In genomic region chr4:76194325-76194724, GRCh38 we compare ENCODE assay signal across 9 cellular contexts. TPM values are rescaled to one million over a fixed set of nuclear protein-coding genes. Genes with fewer than 3 reads are reported as not detected.
DNase-seq lines count a peak whose midpoint lies in the region; ATAC-seq and TF ChIP-seq lines count a peak whose summit lies in the region.
"Had no signal": no experiment of that assay in that cellular context is flagged by ENCODE, and none has a peak within 500 bp of the region (broad histone marks: within the 10 kb centered on the region; RNA-seq: fewer than 3 reads in every experiment).

No MANE protein-coding gene starts in this region.

- H3K4me3 Mint-ChIP-seq in neural progenitor cell = no peak overlapping the region
- no peak overlapping the region for H3K4me3 Mint-ChIP-seq in activated CD4-positive, alpha-beta T cell treated with anti-CD3 and anti-CD28 coated beads, Interleukin-2, amount 10 ng/mL, durations not matched to agents 7 days and 5 days
- H3K4me3 Mint-ChIP-seq: activated T-helper 17 cell treated with anti-CD3 and anti-CD28 coated beads, Interleukin-2, amount 50 U/mL, for 72 hours had no signal

- no peak overlapping the region for H3K9ac ChIP-seq in neural progenitor cell

- DNase-seq in HS-5 (ENCODE audit: low read depth) (peak; percentile 89), body of pancreas (peak in 2 of 4 donors; percentile 44 to 58), hepatocyte (ENCODE audit: low spot score) (peak; percentile 44), thoracic aorta (ENCODE audit: low spot score) (no peak), lower leg skin (ENCODE audit: low spot score in 2 of 2) (no peak), neural progenitor cell (ENCODE audit: low spot score) (no peak)
- DNase-seq in activated naive CD4-positive, alpha-beta T cell treated with Interleukin-2 at 50 U/mL for 16 hours = no peak
- no peak for DNase-seq in activated CD4-positive, alpha-beta T cell treated with anti-CD3 and anti-CD28 coated beads, Interleukin-2, amount 10 ng/mL, durations not matched to agents 7 days and 5 days

- H2AFZ ChIP-seq in hepatocyte (no peak overlapping the region), neural progenitor cell (replicated peaks) (no peak overlapping the region)

- peaks cover 20% of the 10 kb centered on the region for H3K4me1 Mint-ChIP-seq in neural progenitor cell
- peaks cover 21% of the 10 kb centered on the region for H3K4me1 Mint-ChIP-seq in activated CD4-positive, alpha-beta T cell treated with anti-CD3 and anti-CD28 coated beads, Interleukin-2, amount 10 ng/mL, durations not matched to agents 7 days and 5 days

- H3K4me1 ChIP-seq in body of pancreas (peaks cover 72% of the 10 kb centered on the region), hepatocyte (ENCODE audit: insufficient read depth) (peaks cover 61% of the 10 kb centered on the region), thoracic aorta (ENCODE audit: control insufficient read depth in 1 of 2, low read depth in 2 of 2) (peaks cover 45 to 70% of the 10 kb centered on the region in 2 donors), neural progenitor cell (peaks cover 9% of the 10 kb centered on the region)

- peaks cover 85% of the 10 kb centered on the region for H3K79me2 ChIP-seq in hepatocyte
- peaks cover 15% of the 10 kb centered on the region for H3K79me2 ChIP-seq in neural progenitor cell (ENCODE audit: low read depth)

- no peaks in the 10 kb centered on the region for H3K9me2 ChIP-seq in hepatocyte (replicated peaks; ENCODE audit: insufficient read depth)

- H3K4me3 ChIP-seq in body of pancreas (no peak overlapping the region), hepatocyte (no peak overlapping the region), thoracic aorta (peak overlapping the region; percentile 25), lower leg skin (ENCODE audit: low read depth, poor library complexity, severe bottlenecking) (no peak overlapping the region), neural progenitor cell (no peak overlapping the region)

- ATAC-seq in body of pancreas (peak; percentile 62), thoracic aorta (ENCODE audit: insufficient number of reproducible peaks, low FRiP score, low read depth) (peak; percentile 72)
- ATAC-seq: activated T-helper 17 cell treated with anti-CD3 and anti-CD28 coated beads, Interleukin-2, amount 50 U/mL, for 72 hours had no signal

- H3K36me3 Mint-ChIP-seq in neural progenitor cell = peaks cover 49% of the 10 kb centered on the region
- peaks cover 40% of the 10 kb centered on the region for H3K36me3 Mint-ChIP-seq in activated CD4-positive, alpha-beta T cell treated with anti-CD3 and anti-CD28 coated beads, Interleukin-2, amount 10 ng/mL, durations not matched to agents 7 days and 5 days (ENCODE audit: low read depth)

- TF ChIP-seq POLR2A in body of pancreas (IDR thresholded peaks at IDR 0.05) = no peak
- no peak for TF ChIP-seq POLR2A in lower leg skin (IDR thresholded peaks at IDR 0.05)

- intact Hi-C loops in body of pancreas (cut with DNase I) = loop anchor here (10.0 kb wide), 1 partner anchor 50 kb away; no protein-coding TSS in a partner anchor
- intact Hi-C loops in lower leg skin (cut with DNase I; ENCODE audit: low total_unique reads) = no loop called here

- H3K27ac ChIP-seq in body of pancreas (peak overlapping the region; percentile 21 to 88 (median 70)), hepatocyte (peak overlapping the region; percentile 74), thoracic aorta (peak overlapping the region; percentile 44 to 68), neural progenitor cell (no peak overlapping the region)

- POLR2A ChIA-PET in activated CD4-positive, alpha-beta T cell treated with anti-CD3 and anti-CD28 coated beads, Interleukin-2, amount 10 ng/mL, durations not matched to agents 7 days and 5 days (lab: Charles Lee) = no interaction called here

- H3K27me3 ChIP-seq in body of pancreas = no peaks in the 10 kb centered on the region
- H3K27me3 ChIP-seq in hepatocyte = no peaks in the 10 kb centered on the region
- H3K27me3 ChIP-seq in thoracic aorta (replicated peaks; ENCODE audit: insufficient read depth) = no peaks in the 10 kb centered on the region
- H3K27me3 ChIP-seq in neural progenitor cell = no peaks in the 10 kb centered on the region

- H4K20me1 ChIP-seq in hepatocyte (ENCODE audit: insufficient read depth, poor library complexity, severe bottlenecking) (no peaks in the 10 kb centered on the region), neural progenitor cell (ENCODE audit: low read depth) (peaks cover 12% of the 10 kb centered on the region)

- TF ChIP-seq CTCF in body of pancreas (IDR thresholded peaks at IDR 0.05) (peak in 1 of 7 experiments; percentile 5), hepatocyte (IDR thresholded peaks at IDR 0.05; ENCODE audit: poor library complexity) (no peak), thoracic aorta (IDR thresholded peaks at IDR 0.05) (no peak), lower leg skin (IDR thresholded peaks at IDR 0.05) (no peak), neural progenitor cell (IDR thresholded peaks at IDR 0.05) (no peak)

- H3K36me3 ChIP-seq in body of pancreas (replicated peaks in 1 of 2; ENCODE audit: insufficient read depth in 1 of 2, low read depth in 2 of 2) (peaks cover 0 to 2% of the 10 kb centered on the region in 2 donors), hepatocyte (replicated peaks; ENCODE audit: insufficient read depth, low read depth) (peaks cover 5% of the 10 kb centered on the region), thoracic aorta (peaks cover 14% of the 10 kb centered on the region), neural progenitor cell (no peaks in the 10 kb centered on the region)

- no peak overlapping the region for H3K27ac Mint-ChIP-seq in neural progenitor cell
- no peak overlapping the region for H3K27ac Mint-ChIP-seq in activated CD4-positive, alpha-beta T cell treated with anti-CD3 and anti-CD28 coated beads, Interleukin-2, amount 10 ng/mL, durations not matched to agents 7 days and 5 days
- H3K27ac Mint-ChIP-seq: activated T-helper 17 cell treated with anti-CD3 and anti-CD28 coated beads, Interleukin-2, amount 50 U/mL, for 72 hours had no signal

- H3F3A ChIP-seq in neural progenitor cell (ENCODE audit: low read depth) = no peaks in the 10 kb centered on the region

- H3K9me3 Mint-ChIP-seq in neural progenitor cell = peaks cover 7% of the 10 kb centered on the region
- H3K9me3 Mint-ChIP-seq in activated CD4-positive, alpha-beta T cell treated with anti-CD3 and anti-CD28 coated beads, Interleukin-2, amount 10 ng/mL, durations not matched to agents 7 days and 5 days = peaks cover 9% of the 10 kb centered on the region

- H3K9me3 ChIP-seq in body of pancreas (no peaks in the 10 kb centered on the region), hepatocyte (ENCODE audit: low read depth) (no peaks in the 10 kb centered on the region), thoracic aorta (no peaks in the 10 kb centered on the region), neural progenitor cell (ENCODE audit: low read depth) (no peaks in the 10 kb centered on the region)

- WGBS in body of pancreas, 2 donors = 34 to 46% methylated on average over 2 of the region's 2 CpGs
- whole genome bisulfite sequencing in hepatocyte (ENCODE audit: low lambda C conversion rate, missing lambda C conversion rate) = 74% methylated on average over 2 of the region's 2 CpGs
- WGBS in lower leg skin, 2 donors = 38 to 52% methylated on average over 2 of the region's 2 CpGs

- H3K27me3 Mint-ChIP-seq in neural progenitor cell (ENCODE audit: insufficient read depth, low read depth) = peaks cover 2% of the 10 kb centered on the region
- no peaks in the 10 kb centered on the region for H3K27me3 Mint-ChIP-seq in activated CD4-positive, alpha-beta T cell treated with anti-CD3 and anti-CD28 coated beads, Interleukin-2, amount 10 ng/mL, durations not matched to agents 7 days and 5 days
- H3K27me3 Mint-ChIP-seq: activated T-helper 17 cell treated with anti-CD3 and anti-CD28 coated beads, Interleukin-2, amount 50 U/mL, for 72 hours had no signal

- CTCF ChIA-PET in activated CD4-positive, alpha-beta T cell treated with anti-CD3 and anti-CD28 coated beads, Interleukin-2, amount 10 ng/mL, durations not matched to agents 7 days and 5 days (lab: Charles Lee) = interaction anchor here (3.0 kb wide), 1 partner anchor 15 kb away, joined by 11 read pairs; no protein-coding TSS in a partner anchor

- H3K4me2 ChIP-seq in hepatocyte = no peak overlapping the region
- H3K4me2 ChIP-seq in neural progenitor cell = no peak overlapping the region

RNA-seq across cellular contexts. Expression of gene SCARB2, which starts 19.3 kb away (rescaled TPM):
- total RNA-seq in body of pancreas (100 to 1,000 TPM in 1 of 2 donors, 10 to 100 TPM in 1; 74.5 to 167 TPM), hepatocyte (244 and 246 TPM in 2 replicates), thoracic aorta (100 to 1,000 TPM; 133 to 165 TPM), lower leg skin (100 to 1,000 TPM in 1 of 4 donors, 10 to 100 TPM in 3; 74.9 to 111 (median 82.8) TPM), neural progenitor cell (ENCODE audit: low replicate concordance) (67.1 and 97.4 TPM in 2 replicates)
- polyA plus RNA-seq in hepatocyte = 85.8 and 131 TPM in 2 replicates
- 10 to 100 TPM; 17.0 to 17.8 TPM for total RNA-seq in activated CD4-positive, alpha-beta T cell treated with anti-CD3 and anti-CD28 coated beads, Interleukin-2, amount 10 ng/mL, durations not matched to agents 7 days and 5 days

RNA-seq across cellular contexts. Expression of gene NUP54, which starts 46.1 kb away (rescaled TPM):
- total RNA-seq in body of pancreas = 10 to 100 TPM; 13.7 to 33.3 TPM
- total RNA-seq in hepatocyte = 40.9 and 43.3 TPM in 2 replicates
- polyA plus RNA-seq in hepatocyte = 20.6 and 31.1 TPM in 2 replicates
- 10 to 100 TPM; 17.9 to 44.8 TPM for total RNA-seq in thoracic aorta
- total RNA-seq in lower leg skin = 10 to 100 TPM; 27.4 to 36.5 (median 31.0) TPM
- total RNA-seq in neural progenitor cell (ENCODE audit: low replicate concordance) = 107 and 161 TPM in 2 replicates
- total RNA-seq in activated CD4-positive, alpha-beta T cell treated with anti-CD3 and anti-CD28 coated beads, Interleukin-2, amount 10 ng/mL, durations not matched to agents 7 days and 5 days = 10 to 100 TPM; 50.3 to 52.5 TPM

RNA-seq across cellular contexts. Expression of gene FAM47E, which starts 57.2 kb away (rescaled TPM):
- total RNA-seq in body of pancreas = 10 to 100 TPM; 10.1 to 16.2 TPM
- 5.9 and 9.3 TPM in 2 replicates for total RNA-seq in hepatocyte
- 8.9 and 11.1 TPM in 2 replicates for polyA plus RNA-seq in hepatocyte
- total RNA-seq in thoracic aorta = under 1 TPM; 0.42 to 0.54 TPM
- 1 to 10 TPM in 2 of 4 donors, under 1 TPM in 1, not detected in 1; 0.62 to 4.7 (median 1.3) TPM for total RNA-seq in lower leg skin
- total RNA-seq in neural progenitor cell (ENCODE audit: low replicate concordance) = 3.5 and 7.0 TPM in 2 replicates
- under 1 TPM in 1 of 2 experiments, not detected in 1; 0.17 TPM for total RNA-seq in activated CD4-positive, alpha-beta T cell treated with anti-CD3 and anti-CD28 coated beads, Interleukin-2, amount 10 ng/mL, durations not matched to agents 7 days and 5 days
- total RNA-seq: activated T-helper 17 cell treated with anti-CD3 and anti-CD28 coated beads, Interleukin-2, amount 50 U/mL, for 72 hours had no signal

Comparison
In these comparisons a context has a peak if more than half of its experiments do, and no peak if none do; other contexts are left out.
1. DNase-seq: peak in HS-5 (single experiment) and hepatocyte (single experiment); none in thoracic aorta (single experiment), lower leg skin (0 of 2), activated naive CD4-positive, alpha-beta T cell treated with Interleukin-2 at 50 U/mL for 16 hours (single experiment), neural progenitor cell (single experiment) and activated CD4-positive, alpha-beta T cell treated with anti-CD3 and anti-CD28 coated beads, Interleukin-2, amount 10 ng/mL, durations not matched to agents 7 days and 5 days (single experiment).